Comparison of ENCODE assay signal across 2 cellular contexts in the genomic region with DNA sequence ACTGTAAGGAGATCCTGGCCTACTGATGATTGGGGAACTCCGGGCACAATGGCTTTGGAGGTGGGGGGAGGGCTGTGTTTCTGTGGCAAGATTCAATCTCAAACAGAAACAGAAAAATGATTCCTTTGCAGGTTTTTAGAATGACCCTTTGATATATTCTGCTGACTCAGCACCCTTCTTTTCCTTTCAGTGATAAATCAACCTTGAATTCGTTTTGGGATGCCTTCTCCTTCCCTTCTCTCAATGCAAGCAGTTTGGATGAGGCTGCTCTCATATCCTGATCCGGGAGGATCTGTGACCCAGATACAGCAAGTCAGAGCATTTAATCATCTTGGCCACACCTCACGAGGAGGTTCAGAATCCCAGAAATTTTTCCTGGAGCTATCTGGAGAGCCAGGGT.
TF ChIP-seq lines count a peak whose summit lies in the region.

No MANE protein-coding gene starts in this region.

TF ChIP-seq in IMR-90, 13 proteins besides CTCF, POLR2A, EP300 and RAD21:
- TF ChIP-seq FOS (IDR thresholded peaks at IDR 0.05; ENCODE audit: low read depth, low read length): no peak
- peak; percentile 100 for TF ChIP-seq MAFK (IDR thresholded peaks at IDR 0.05; ENCODE audit: low read depth, low read length)
TF ChIP-seq in IMR-90: peak in this region for 1.

TF ChIP-seq in K562, 482 proteins besides CTCF, POLR2A, EP300 and RAD21:
- TF ChIP-seq ZNF316 (IDR thresholded peaks at IDR 0.05) (peak; percentile 88), C11orf30 (IDR thresholded peaks at IDR 0.05; ENCODE audit: low read depth) (peak; percentile 77), BRD9 (IDR thresholded peaks at IDR 0.05; ENCODE audit: low read depth, partially characterized antibody) (no peak), MAFK (IDR thresholded peaks at IDR 0.05; ENCODE audit: low read length) (peak; percentile 98), MAFG (tag; conservative IDR thresholded peaks at IDR 0.05) (peak; percentile 86), ZNF232 (CRISPR knock-in tag; IDR thresholded peaks at IDR 0.05) (no peak), MAFF (IDR thresholded peaks at IDR 0.05; ENCODE audit: low read length) (peak; percentile 94), EHMT2 (IDR thresholded peaks at IDR 0.05) (no peak), MAZ (CRISPR knock-in tag; conservative IDR thresholded peaks at IDR 0.05 in 1 of 2, IDR thresholded peaks at IDR 0.05 in 1 of 2) (no peak)
- TF ChIP-seq, protein P1, sequence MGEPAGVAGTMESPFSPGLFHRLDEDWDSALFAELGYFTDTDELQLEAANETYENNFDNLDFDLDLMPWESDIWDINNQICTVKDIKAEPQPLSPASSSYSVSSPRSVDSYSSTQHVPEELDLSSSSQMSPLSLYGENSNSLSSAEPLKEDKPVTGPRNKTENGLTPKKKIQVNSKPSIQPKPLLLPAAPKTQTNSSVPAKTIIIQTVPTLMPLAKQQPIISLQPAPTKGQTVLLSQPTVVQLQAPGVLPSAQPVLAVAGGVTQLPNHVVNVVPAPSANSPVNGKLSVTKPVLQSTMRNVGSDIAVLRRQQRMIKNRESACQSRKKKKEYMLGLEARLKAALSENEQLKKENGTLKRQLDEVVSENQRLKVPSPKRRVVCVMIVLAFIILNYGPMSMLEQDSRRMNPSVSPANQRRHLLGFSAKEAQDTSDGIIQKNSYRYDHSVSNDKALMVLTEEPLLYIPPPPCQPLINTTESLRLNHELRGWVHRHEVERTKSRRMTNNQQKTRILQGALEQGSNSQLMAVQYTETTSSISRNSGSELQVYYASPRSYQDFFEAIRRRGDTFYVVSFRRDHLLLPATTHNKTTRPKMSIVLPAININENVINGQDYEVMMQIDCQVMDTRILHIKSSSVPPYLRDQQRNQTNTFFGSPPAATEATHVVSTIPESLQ (CRISPR knock-in tag; IDR thresholded peaks at IDR 0.05): no peak
- TF ChIP-seq, protein P2, sequence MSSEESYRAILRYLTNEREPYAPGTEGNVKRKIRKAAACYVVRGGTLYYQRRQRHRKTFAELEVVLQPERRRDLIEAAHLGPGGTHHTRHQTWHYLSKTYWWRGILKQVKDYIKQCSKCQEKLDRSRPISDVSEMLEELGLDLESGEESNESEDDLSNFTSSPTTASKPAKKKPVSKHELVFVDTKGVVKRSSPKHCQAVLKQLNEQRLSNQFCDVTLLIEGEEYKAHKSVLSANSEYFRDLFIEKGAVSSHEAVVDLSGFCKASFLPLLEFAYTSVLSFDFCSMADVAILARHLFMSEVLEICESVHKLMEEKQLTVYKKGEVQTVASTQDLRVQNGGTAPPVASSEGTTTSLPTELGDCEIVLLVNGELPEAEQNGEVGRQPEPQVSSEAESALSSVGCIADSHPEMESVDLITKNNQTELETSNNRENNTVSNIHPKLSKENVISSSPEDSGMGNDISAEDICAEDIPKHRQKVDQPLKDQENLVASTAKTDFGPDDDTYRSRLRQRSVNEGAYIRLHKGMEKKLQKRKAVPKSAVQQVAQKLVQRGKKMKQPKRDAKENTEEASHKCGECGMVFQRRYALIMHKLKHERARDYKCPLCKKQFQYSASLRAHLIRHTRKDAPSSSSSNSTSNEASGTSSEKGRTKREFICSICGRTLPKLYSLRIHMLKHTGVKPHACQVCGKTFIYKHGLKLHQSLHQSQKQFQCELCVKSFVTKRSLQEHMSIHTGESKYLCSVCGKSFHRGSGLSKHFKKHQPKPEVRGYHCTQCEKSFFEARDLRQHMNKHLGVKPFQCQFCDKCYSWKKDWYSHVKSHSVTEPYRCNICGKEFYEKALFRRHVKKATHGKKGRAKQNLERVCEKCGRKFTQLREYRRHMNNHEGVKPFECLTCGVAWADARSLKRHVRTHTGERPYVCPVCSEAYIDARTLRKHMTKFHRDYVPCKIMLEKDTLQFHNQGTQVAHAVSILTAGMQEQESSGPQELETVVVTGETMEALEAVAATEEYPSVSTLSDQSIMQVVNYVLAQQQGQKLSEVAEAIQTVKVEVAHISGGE (CRISPR knock-in tag; IDR thresholded peaks at IDR 0.05): peak in 1 of 3 experiments; percentile 11; a peak in 1 of 6 replicates
- TF ChIP-seq, protein P3, sequence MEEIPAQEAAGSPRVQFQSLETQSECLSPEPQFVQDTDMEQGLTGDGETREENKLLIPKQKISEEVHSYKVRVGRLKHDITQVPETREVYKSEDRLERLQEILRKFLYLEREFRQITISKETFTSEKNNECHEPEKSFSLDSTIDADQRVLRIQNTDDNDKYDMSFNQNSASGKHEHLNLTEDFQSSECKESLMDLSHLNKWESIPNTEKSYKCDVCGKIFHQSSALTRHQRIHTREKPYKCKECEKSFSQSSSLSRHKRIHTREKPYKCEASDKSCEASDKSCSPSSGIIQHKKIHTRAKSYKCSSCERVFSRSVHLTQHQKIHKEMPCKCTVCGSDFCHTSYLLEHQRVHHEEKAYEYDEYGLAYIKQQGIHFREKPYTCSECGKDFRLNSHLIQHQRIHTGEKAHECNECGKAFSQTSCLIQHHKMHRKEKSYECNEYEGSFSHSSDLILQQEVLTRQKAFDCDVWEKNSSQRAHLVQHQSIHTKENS (CRISPR knock-in tag; IDR thresholded peaks at IDR 0.05): no peak
